ENCODE assay signal across 15 cellular contexts in the genomic region with DNA sequence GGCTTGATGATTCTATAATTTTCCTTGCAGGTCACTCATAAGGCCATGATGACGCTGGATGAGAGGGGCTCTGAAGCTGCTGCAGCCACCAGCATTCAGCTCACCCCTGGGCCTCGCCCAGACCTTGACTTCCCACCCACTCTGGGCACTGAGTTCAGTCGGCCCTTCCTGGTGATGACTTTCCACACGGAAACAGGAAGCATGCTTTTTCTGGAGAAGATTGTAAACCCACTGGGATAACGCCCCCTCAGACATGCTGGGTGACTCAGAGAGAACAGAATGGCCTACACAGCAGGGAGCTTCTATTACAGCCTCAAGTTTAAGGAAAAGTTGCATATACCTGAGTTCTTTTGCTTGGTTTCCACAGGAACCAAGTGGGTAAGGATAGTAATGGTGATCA. TPM values are rescaled to one million over a fixed set of nuclear protein-coding genes. Genes with fewer than 3 reads are reported as not detected.
DNase-seq lines count a peak whose midpoint lies in the region; ATAC-seq and TF ChIP-seq lines count a peak whose summit lies in the region.
"Had no signal": no experiment of that assay in that cellular context is flagged by ENCODE, and none has a peak within 500 bp of the region (broad histone marks: within the 10 kb centered on the region; RNA-seq: fewer than 3 reads in every experiment).

No MANE protein-coding gene starts in this region.

- no peaks in the 10 kb centered on the region for H3K79me1 ChIP-seq in IMR-90 (ENCODE audit: low read depth in 1 of 2, low read length in 2 of 2)

- 40% methylated on average over 1 of the region's 5 CpGs; no CpG with 5 or more reads in 1 of the 2 experiments for WGBS in IMR-90 (ENCODE audit: extremely low coverage in 2 of 2, insufficient read length in 1 of 2), 2 experiments

- CTCF ChIA-PET in A673 (lab: Charles Lee) = no interaction called here
- CTCF ChIA-PET in IMR-90 (lab: Yijun Ruan, JAX) = no interaction called here

- POLR2A ChIA-PET in A673 (lab: Charles Lee; ENCODE audit: low non-redundant PET) = no interaction called here
- POLR2A ChIA-PET in IMR-90 (lab: Charles Lee; ENCODE audit: unreplicated experiment) = interaction anchor here (0.5 kb wide), 1 partner anchor 44 kb away, joined by 4 read pairs; no protein-coding TSS in a partner anchor

- H3K36me3 ChIP-seq in A673 (ENCODE audit: insufficient read depth, low read length, poor library complexity, severe bottlenecking) (no peaks in the 10 kb centered on the region), IMR-90 (ENCODE audit: control insufficient read depth, insufficient read depth, low read length) (no peaks in the 10 kb centered on the region)
- H3K36me3 ChIP-seq: breast epithelium, prostate gland had no signal

- H3K4ac ChIP-seq in IMR-90 (ENCODE audit: low read depth, low read length) = no peak overlapping the region

- no peak overlapping the region for H3K18ac ChIP-seq in IMR-90 (ENCODE audit: low read depth, low read length)

- TF ChIP-seq RAD21 in IMR-90 (IDR thresholded peaks at IDR 0.05; ENCODE audit: low read length) = no peak

- no peak overlapping the region for H3K27ac ChIP-seq in A673 (ENCODE audit: low read depth, low read length, poor library complexity, severe bottlenecking)
- no peak overlapping the region for H3K27ac ChIP-seq in IMR-90 (ENCODE audit: insufficient read depth, low read length)
- H3K27ac ChIP-seq: breast epithelium, prostate gland had no signal

- H2BK5ac ChIP-seq in IMR-90 (ENCODE audit: low read depth, low read length, poor library complexity, severe bottlenecking) = no peak overlapping the region

- no peak overlapping the region for H2BK20ac ChIP-seq in IMR-90 (ENCODE audit: low read depth, low read length)

- no peak overlapping the region for H2BK120ac ChIP-seq in IMR-90 (ENCODE audit: low read depth, low read length)

- H2BK15ac ChIP-seq in IMR-90 (ENCODE audit: low read depth, low read length) = no peak overlapping the region

- dilution Hi-C loops in IMR-90 (cut with HindIII; ENCODE audit: low sequenced_read_pairs, unreplicated experiment) = no loop called here

- H3K4me3 ChIP-seq in A673 (ENCODE audit: low read depth, low read length, poor library complexity, severe bottlenecking) = no peak overlapping the region
- no peak overlapping the region for H3K4me3 ChIP-seq in IMR-90 (ENCODE audit: insufficient read depth, low read depth, low read length)
- H3K4me3 ChIP-seq: breast epithelium, prostate gland had no signal

- H3K14ac ChIP-seq in IMR-90 (replicated peaks; ENCODE audit: low read depth, low read length) = no peak overlapping the region

- in situ Hi-C loops in IMR-90 (cut with MboI; ENCODE audit: low sequenced_read_pairs) = no loop called here

- peak; percentile 74 for ATAC-seq in IMR-90 (ENCODE audit: low read depth)
- ATAC-seq: SK-N-SH treated with all-trans-retinoic acid at 6 μM for 48 hours had no signal

- no peak overlapping the region for H2AK5ac ChIP-seq in IMR-90 (ENCODE audit: low read depth, low read length)

- intact Hi-C loops in A673 (cut with micrococcal nuclease; ENCODE audit: unreplicated experiment) = no loop called here
- intact Hi-C loops in IMR-90 (cut with micrococcal nuclease) = no loop called here

- no peak overlapping the region for H3K56ac ChIP-seq in IMR-90 (ENCODE audit: extremely low read depth, insufficient read depth, low read length)

- H3K4me2 ChIP-seq in IMR-90 (ENCODE audit: low read depth, low read length) = no peak overlapping the region

- no peak overlapping the region for H3K23ac ChIP-seq in IMR-90 (ENCODE audit: low read depth, low read length)

- no peak overlapping the region for H4K8ac ChIP-seq in IMR-90 (ENCODE audit: low read depth in 2 of 2, low read length in 2 of 2)

- DNase-seq in A673 (ENCODE audit: low spot score) (peak; percentile 61), IMR-90 (peak; percentile 65), dermis blood vessel endothelial cell (peak; percentile 57), myocyte (ENCODE audit: low read depth) (peak; percentile 9), NCI-H226 (no peak), NCI-H146 (lab: John Stamatoyannopoulos, UW) (no peak), COR-L47 (lab: John Stamatoyannopoulos, UW) (no peak)
- no peak for DNase-seq in stimulated activated CD4-positive, alpha-beta T cell treated with anti-CD3 and anti-CD28 coated beads, Interleukin-4, amount 100 ng/mL, for 4 hours
- DNase-seq: glutamatergic neuron; left cardiac atrium; NCI-H446; stimulated activated CD4-positive, alpha-beta T cell treated with anti-CD3 and anti-CD28 coated beads, Interleukin-4, amount 100 ng/mL, for 1 hour had no signal

- TF ChIP-seq CTCF in A673 (conservative IDR thresholded peaks at IDR 0.05; ENCODE audit: low read depth, low read length) (no peak), IMR-90 (conservative IDR thresholded peaks at IDR 0.05; ENCODE audit: low read depth, low read length) (no peak)

- H4K5ac ChIP-seq in IMR-90 (ENCODE audit: low read depth, low read length) = no peak overlapping the region

- no peak overlapping the region for H4K91ac ChIP-seq in IMR-90 (ENCODE audit: insufficient read depth, low read depth, low read length)

- no peak for TF ChIP-seq POLR2A in IMR-90 (IDR thresholded peaks at IDR 0.05; ENCODE audit: low read depth, low read length)

- no TSS peak for BruUV-seq in A673 (replicated peaks; lab: Mats Ljungman, UMichigan)
- no TSS peak for BruUV-seq in IMR-90 (replicated peaks; lab: Mats Ljungman, UMichigan)

- H2AFZ ChIP-seq in IMR-90 (replicated peaks; ENCODE audit: low read length, poor library complexity) = no peak overlapping the region

- no peak overlapping the region for H2AK9ac ChIP-seq in IMR-90 (replicated peaks; ENCODE audit: low read depth, low read length, poor library complexity)

- no peaks in the 10 kb centered on the region for H3K9me1 ChIP-seq in IMR-90 (ENCODE audit: insufficient read depth, low read length)

- H3K9ac ChIP-seq in IMR-90 (ENCODE audit: low read depth, low read length) = no peak overlapping the region

- H3K4me1 ChIP-seq in A673 (ENCODE audit: insufficient read depth, low read length, poor library complexity, severe bottlenecking) (no peaks in the 10 kb centered on the region), IMR-90 (ENCODE audit: control insufficient read depth, insufficient read depth, low read length) (no peaks in the 10 kb centered on the region)
- H3K4me1 ChIP-seq: breast epithelium had no signal

- no peaks in the 10 kb centered on the region for H4K20me1 ChIP-seq in IMR-90 (ENCODE audit: insufficient read depth, low read length)

- H3K9me3 ChIP-seq in A673 (ENCODE audit: low read depth, low read length, poor library complexity, severe bottlenecking) = no peaks in the 10 kb centered on the region
- peaks cover 11% of the 10 kb centered on the region for H3K9me3 ChIP-seq in IMR-90 (ENCODE audit: control insufficient read depth, insufficient read depth, low read length)
- H3K9me3 ChIP-seq: prostate gland had no signal

- H3K27me3 ChIP-seq in A673 (replicated peaks; ENCODE audit: insufficient read depth, low read depth, low read length, poor library complexity) = no peaks in the 10 kb centered on the region
- no peaks in the 10 kb centered on the region for H3K27me3 ChIP-seq in IMR-90 (ENCODE audit: control insufficient read depth, insufficient read depth, low read length)
- H3K27me3 ChIP-seq: breast epithelium had no signal

TF ChIP-seq in IMR-90, 13 proteins besides CTCF, POLR2A, EP300 and RAD21:
- TF ChIP-seq, protein P1, sequence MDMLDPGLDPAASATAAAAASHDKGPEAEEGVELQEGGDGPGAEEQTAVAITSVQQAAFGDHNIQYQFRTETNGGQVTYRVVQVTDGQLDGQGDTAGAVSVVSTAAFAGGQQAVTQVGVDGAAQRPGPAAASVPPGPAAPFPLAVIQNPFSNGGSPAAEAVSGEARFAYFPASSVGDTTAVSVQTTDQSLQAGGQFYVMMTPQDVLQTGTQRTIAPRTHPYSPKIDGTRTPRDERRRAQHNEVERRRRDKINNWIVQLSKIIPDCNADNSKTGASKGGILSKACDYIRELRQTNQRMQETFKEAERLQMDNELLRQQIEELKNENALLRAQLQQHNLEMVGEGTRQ (IDR thresholded peaks at IDR 0.05; ENCODE audit: low read depth, low read length) = no peak
- 0 out of 2 replicates have a peak, but pooled peaks have one; percentile 6 for TF ChIP-seq FOS (IDR thresholded peaks at IDR 0.05; ENCODE audit: low read depth, low read length)

RNA-seq across cellular contexts. Expression of a gene that starts 34.3 kb away (rescaled TPM):
- total RNA-seq in A673 (2021) (0.17 TPM in 1 of 2 replicates, not detected in the other), IMR-90 (2012; rRNA removed) (under 0.01 and 0.36 TPM in 2 replicates), dermis blood vessel endothelial cell (0.05 and 0.17 TPM in 2 replicates), myocyte (0.78 and 1.7 TPM in 2 replicates)
- polyA plus RNA-seq in IMR-90 (2012; rRNA removed) = 0.33 and 0.48 TPM in 2 replicates
- 0.37 and 0.42 TPM in 2 replicates for polyA plus RNA-seq in IMR-90 (2012; cell fraction: cytosol; rRNA removed)
- polyA plus RNA-seq in IMR-90 (2012; cell fraction: nucleus; rRNA removed; ENCODE audit: low replicate concordance) = 0.25 and 0.45 TPM in 2 replicates
- polyA plus RNA-seq in myocyte (2012) = 1.5 TPM

Comparison
In these comparisons a context has a peak if more than half of its experiments do, and no peak if none do; other contexts are left out.
1. DNase-seq: peak in A673 (single experiment), IMR-90 (single experiment), dermis blood vessel endothelial cell (single experiment) and myocyte (single experiment); none in NCI-H226 (single experiment), stimulated activated CD4-positive, alpha-beta T cell treated with anti-CD3 and anti-CD28 coated beads, Interleukin-4, amount 100 ng/mL, for 4 hours (0 of 2), NCI-H146 (single experiment) and COR-L47 (single experiment).